26 cellular contexts compared by ENCODE assay signal in genomic region chr18:65601775-65602174, GRCh38.
"Had no signal": no experiment of that assay in that cellular context is flagged by ENCODE, and none has a peak within 500 bp of the region (broad histone marks: within the 10 kb centered on the region; RNA-seq: fewer than 3 reads in every experiment).

No MANE protein-coding gene starts in this region.

- ATAC-seq: stimulated activated effector memory CD8-positive, alpha-beta T cell treated with anti-CD3 and anti-CD28 coated beads, Interleukin-12 subunit alpha, Interleukin-12 subunit beta, amount 100 ng/mL, for 72 hours; stimulated activated memory B cell treated with anti-CD40 and anti-IgM and Interleukin-4, amounts not matched to agents 10 μg/mL and 1 μg/mL and 100 μg/mL, for 72 hours; stimulated activated naive B cell treated with anti-CD40 and anti-IgM and Interleukin-4, amounts not matched to agents 10 μg/mL and 1 μg/mL and 100 μg/mL, for 72 hours; stimulated activated naive CD8-positive, alpha-beta T cell treated with anti-CD3 and anti-CD28 coated beads, Interleukin-15, amount 100 ng/mL, for 72 hours; stimulated activated naive CD8-positive, alpha-beta T cell treated with anti-CD3 and anti-CD28 coated beads, Interleukin-15, Interleukin-2, amounts not matched to agents 100 U/mL and 50 U/mL, for 24 hours; upper lobe of right lung had no signal

- H3K9me3 ChIP-seq: suprapubic skin, testis, thoracic aorta, thyroid gland, tibial artery, tibial nerve, transverse colon, upper lobe of right lung, uterus, vagina had no signal

- H3K4me3 ChIP-seq: stomach, suprapubic skin, testis, thoracic aorta, thyroid gland, tibial artery, tibial nerve, transverse colon, upper lobe of left lung, upper lobe of right lung, uterus, vagina had no signal

- H3K27ac ChIP-seq: stomach, suprapubic skin, testis, thoracic aorta, thyroid gland, tibial artery, tibial nerve, transverse colon, upper lobe of left lung, upper lobe of right lung, uterus, vagina had no signal

- H3K27me3 ChIP-seq: stomach, suprapubic skin, testis, thyroid gland, tibial artery, tibial nerve, transverse colon, upper lobe of left lung, upper lobe of right lung, uterus, vagina had no signal

- DNase-seq: stimulated activated CD4-positive, alpha-beta T cell treated with anti-CD3 and anti-CD28 coated beads, Interleukin-2, amount 100 ng/mL, for 48 hours; stimulated activated CD4-positive, alpha-beta T cell treated with anti-CD3 and anti-CD28 coated beads, Interleukin-4, amount 100 ng/mL, for 1 hour; stimulated activated CD4-positive, alpha-beta T cell treated with anti-CD3 and anti-CD28 coated beads, Interleukin-4, amount 100 ng/mL, for 24 hours; stimulated activated CD4-positive, alpha-beta T cell treated with anti-CD3 and anti-CD28 coated beads, Interleukin-4, amount 100 ng/mL, for 4 hours; stimulated activated CD8-positive, alpha-beta memory T cell treated with anti-CD3 and anti-CD28 coated beads, Interleukin-4, amount 100 ng/mL, for 48 hours; stimulated activated naive B cell treated with anti-CD40 and anti-IgM and Interleukin-4, amounts not matched to agents 10 μg/mL and 1 μg/mL and 100 μg/mL, for 72 hours; stimulated activated naive CD4-positive, alpha-beta T cell; stimulated activated naive CD4-positive, alpha-beta T cell treated with Interleukin-2 at 50 U/mL for 16 hours; stimulated activated naive CD8-positive, alpha-beta T cell treated with anti-CD3 and anti-CD28 coated beads, Interleukin-15, amount 100 ng/mL, for 72 hours; stimulated activated naive CD8-positive, alpha-beta T cell treated with anti-CD3 and anti-CD28 coated beads, Interleukin-15, Interleukin-2, amounts not matched to agents 100 U/mL and 50 U/mL, for 24 hours; stomach; substantia nigra; testis; thyroid gland; tibial artery; transverse colon; trophoblast cell; upper lobe of left lung; upper lobe of right lung; uterus had no signal

- H3K4me1 ChIP-seq: stomach, suprapubic skin, testis, thyroid gland, tibial artery, tibial nerve, transverse colon, upper lobe of left lung, upper lobe of right lung, uterus, vagina had no signal

- H3K36me3 ChIP-seq: stomach, suprapubic skin, thoracic aorta, thyroid gland, tibial artery, tibial nerve, transverse colon, upper lobe of left lung, upper lobe of right lung, uterus, vagina had no signal
